In genomic region chr15:71658036-71658435, GRCh38 we compare ENCODE assay signal across 27 cellular contexts.
"Had no signal": no experiment of that assay in that cellular context is flagged by ENCODE, and none has a peak within 500 bp of the region (broad histone marks: within the 10 kb centered on the region; RNA-seq: fewer than 3 reads in every experiment).

No MANE protein-coding gene starts in this region.

- DNase-seq: activated B cell treated with CpG ODN at 0.5 μM for 24 hours; activated CD4-positive, alpha-beta T cell treated with anti-CD3 and anti-CD28 coated beads for 48 hours; activated CD4-positive, alpha-beta T cell treated with anti-CD3 and anti-CD28 coated beads, Interleukin-2, amount 50 U/mL, for 1 hour; activated CD4-positive, alpha-beta T cell treated with anti-CD3 and anti-CD28 coated beads, Interleukin-2, amount 50 U/mL, for 48 hours; activated CD8-positive, alpha-beta memory T cell treated with anti-CD3 and anti-CD28 coated beads for 24 hours; activated CD8-positive, alpha-beta T cell treated with anti-CD3 and anti-CD28 coated beads for 36 hours; activated effector memory CD4-positive, alpha-beta T cell treated with Interleukin-2 at 50 U/mL for 16 hours; activated gamma-delta T cell treated with Interleukin-2 at 50 U/mL for 16 hours; activated naive CD4-positive, alpha-beta T cell treated with anti-CD3 and anti-CD28 coated beads, Interleukin-2, amount 50 U/mL, for 16 hours; activated naive CD4-positive, alpha-beta T cell treated with Interleukin-2 at 50 U/mL for 16 hours; activated T-cell treated with anti-CD3 and anti-CD28 coated beads, Interleukin-2, amount 50 U/mL, for 4 hours; amniotic stem cell; aorta; body of pancreas; central memory CD4-positive, alpha-beta T cell; cerebellar nuclear complex; colonic mucosa; effector memory CD4-positive, alpha-beta T cell; endodermal cell; foreskin melanocyte; heart right ventricle; T-helper 1 cell; T-helper 17 cell; T1000; WERI-Rb-1 had no signal

- H3K4me3 ChIP-seq: body of pancreas, cardiac muscle cell, colonic mucosa, gastroesophageal sphincter, heart right ventricle had no signal

- H3K9me3 ChIP-seq: body of pancreas, colonic mucosa, gastroesophageal sphincter, heart right ventricle had no signal

- H3K4me1 ChIP-seq: colonic mucosa, gastroesophageal sphincter had no signal

- H3K27me3 ChIP-seq: body of pancreas, cardiac muscle cell, colonic mucosa, gastroesophageal sphincter, heart right ventricle had no signal

- H3K27ac ChIP-seq: body of pancreas, cardiac muscle cell, colonic mucosa, gastroesophageal sphincter, WERI-Rb-1 had no signal

- H3K36me3 ChIP-seq: cardiac muscle cell, colonic mucosa, gastroesophageal sphincter, heart right ventricle, WERI-Rb-1 had no signal
